In genomic region chr1:150148834-150149489, GRCh38 we compare ENCODE assay signal across 8 cellular contexts. TPM values are rescaled to one million over a fixed set of nuclear protein-coding genes. Genes with fewer than 3 reads are reported as not detected.
DNase-seq lines count a peak whose midpoint lies in the region; ATAC-seq and TF ChIP-seq lines count a peak whose summit lies in the region.

No MANE protein-coding gene starts in this region.

- no peaks in the 10 kb centered on the region for H3K36me3 Mint-ChIP-seq in natural killer cell

- no peak for TF ChIP-seq CTCF in GM20000 (IDR thresholded peaks at IDR 0.05; ENCODE audit: extremely low read depth, missing control alignments)
- no peak for TF ChIP-seq CTCF in natural killer cell (IDR thresholded peaks at IDR 0.05)
- TF ChIP-seq CTCF in GM10248 (IDR thresholded peaks at IDR 0.05; ENCODE audit: control extremely low read depth, extremely low read depth, low read depth, missing control alignments): no peak

- intact Hi-C loops in natural killer cell (cut with micrococcal nuclease): loop anchor here (5.0 kb wide), 1 partner anchor 37 kb away; no protein-coding TSS in a partner anchor

- CTCF ChIA-PET in GM10248 (lab: Yijun Ruan, JAX): interaction anchor here (0.6 to 7.3 kb wide), 5 partner anchors 8 to 75 kb away, joined by 3 to 82 read pairs (median 3); no protein-coding TSS in a partner anchor

- peaks cover 32 to 42% of the 10 kb centered on the region in 2 donors for H3K4me1 Mint-ChIP-seq in natural killer cell

- peak overlapping the region; percentile 76 to 92 for H3K27ac Mint-ChIP-seq in natural killer cell

- POLR2A ChIA-PET in GM10248 (lab: Yijun Ruan, JAX): interaction anchor here (4.4 kb wide), 1 partner anchor 12 kb away, joined by 25 read pairs; no protein-coding TSS in a partner anchor

- H3K27me3 Mint-ChIP-seq in natural killer cell (ENCODE audit: low read depth in 2 of 2): no peaks in the 10 kb centered on the region

- DNase-seq in GM20000 (ENCODE audit: low spot score) (peak; percentile 45), NCI-H526 (lab: John Stamatoyannopoulos, UW) (peak; percentile 48 to 76), dermis blood vessel endothelial cell (peak; percentile 41), natural killer cell (no peak), GM10248 (ENCODE audit: extremely low spot score) (no peak), hippocampal formation (lab: John Stamatoyannopoulos, UW) (no peak)
- no peak for DNase-seq in activated CD4-positive, alpha-beta T cell treated with anti-CD3 and anti-CD28 coated beads for 1 hour
- no peak for DNase-seq in activated naive CD4-positive, alpha-beta T cell treated with Interleukin-2 at 50 U/mL for 16 hours

- no peak for ATAC-seq in natural killer cell

- no peaks in the 10 kb centered on the region for H3K9me3 Mint-ChIP-seq in natural killer cell

- peak overlapping the region; percentile 92 for H3K4me3 Mint-ChIP-seq in natural killer cell

RNA-seq across cellular contexts. Expression of gene PLEKHO1, which starts 0.8 kb away (rescaled TPM):
- total RNA-seq in dermis blood vessel endothelial cell (31.0 and 65.9 TPM in 2 replicates), natural killer cell (10 to 100 TPM; 53.3 to 73.8 (median 64.6) TPM)

Comparison
In these comparisons a context has a peak if more than half of its experiments do, and no peak if none do; other contexts are left out.
1. DNase-seq: peak in GM20000 (single experiment), NCI-H526 (2 of 2) and dermis blood vessel endothelial cell (single experiment); none in natural killer cell (single experiment), GM10248 (single experiment), activated CD4-positive, alpha-beta T cell treated with anti-CD3 and anti-CD28 coated beads for 1 hour (single experiment), activated naive CD4-positive, alpha-beta T cell treated with Interleukin-2 at 50 U/mL for 16 hours (single experiment) and hippocampal formation (0 of 2).